ENCODE assay signal across 28 cellular contexts in the genomic region with DNA sequence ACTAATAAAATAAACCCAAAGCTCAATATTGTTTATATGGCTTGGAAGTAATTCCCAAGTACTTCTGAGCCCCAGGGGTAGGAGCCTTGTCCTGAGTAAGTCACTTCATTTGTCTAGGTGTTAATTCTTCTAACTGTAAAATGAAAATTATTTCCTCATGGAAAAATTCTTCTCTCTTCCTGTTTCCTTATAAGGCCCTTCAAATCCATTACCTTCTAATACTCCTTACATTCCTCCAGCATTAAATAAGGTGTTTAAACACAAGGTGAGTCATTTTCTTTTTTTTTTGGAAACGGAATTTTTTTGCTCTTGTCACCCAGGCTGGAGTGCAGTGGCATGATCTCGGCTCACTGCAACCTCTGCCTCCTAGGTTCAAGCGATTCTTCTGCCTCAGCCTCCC. TPM values are rescaled to one million over a fixed set of nuclear protein-coding genes. Genes with fewer than 3 reads are reported as not detected.
A peak's percentile ranks its signal among the peaks of the same experiment; 100 is the strongest.
DNase-seq lines count a peak whose midpoint lies in the region; ATAC-seq and TF ChIP-seq lines count a peak whose summit lies in the region.
"Had no signal": no experiment of that assay in that cellular context is flagged by ENCODE, and none has a peak within 500 bp of the region (broad histone marks: within the 10 kb centered on the region; RNA-seq: fewer than 3 reads in every experiment).

No MANE protein-coding gene starts in this region.

- H3K18ac ChIP-seq in mesendoderm (ENCODE audit: low read length), result no peak overlapping the region

- CTCF ChIA-PET in Calu3 (lab: Charles Lee) (no interaction called here), PC-3 (lab: Charles Lee) (no interaction called here)

- H3K23ac ChIP-seq in mesendoderm (ENCODE audit: low read length), result no peak overlapping the region

- H3K4me3 ChIP-seq in PC-3 (ENCODE audit: low read length), result no peak overlapping the region
- no peak overlapping the region for H3K4me3 ChIP-seq in epithelial cell of esophagus (ENCODE audit: low read length)
- no peak overlapping the region for H3K4me3 ChIP-seq in mesendoderm (ENCODE audit: low read length)
- H3K4me3 ChIP-seq in colonic mucosa, result no peak overlapping the region
- H3K4me3 ChIP-seq: Peyer's patch, SJCRH30 had no signal

- no peaks in the 10 kb centered on the region for H3K9me3 ChIP-seq in PC-3 (ENCODE audit: low read length)
- H3K9me3 ChIP-seq in colonic mucosa, result no peaks in the 10 kb centered on the region
- H3K9me3 ChIP-seq: BE2C, Peyer's patch, SJCRH30 had no signal

- no CpG with 5 or more reads among the region's 3 CpGs for WGBS in mesendoderm (ENCODE audit: extremely low coverage, insufficient coverage, low lambda C conversion rate)

- H4K5ac ChIP-seq in mesendoderm (ENCODE audit: low read length), result no peak overlapping the region

- peak overlapping the region; percentile 85 for H3K27ac Mint-ChIP-seq in Calu3 (ENCODE audit: unreplicated experiment)
- H3K27ac Mint-ChIP-seq: CD14-positive monocyte had no signal

- no peak overlapping the region for H3K4ac ChIP-seq in mesendoderm (ENCODE audit: low read depth, low read length)

- H3K4me1 Mint-ChIP-seq in Calu3 (ENCODE audit: low read depth, unreplicated experiment), result no peaks in the 10 kb centered on the region

- BruUV-seq in Calu3 (replicated peaks; lab: Mats Ljungman, UMichigan) (no TSS peak), PC-3 (replicated peaks; lab: Mats Ljungman, UMichigan) (no TSS peak)

- no peak overlapping the region for H2BK120ac ChIP-seq in mesendoderm (ENCODE audit: low read depth, low read length)

- no peaks in the 10 kb centered on the region for H3K79me1 ChIP-seq in mesendoderm (ENCODE audit: low read length)

- H3K9me2 ChIP-seq in PC-3 (replicated peaks; ENCODE audit: low read length), result no peaks in the 10 kb centered on the region

- H2AFZ ChIP-seq in PC-3 (ENCODE audit: low read length), result no peak overlapping the region

- no peak overlapping the region for H4K8ac ChIP-seq in mesendoderm (ENCODE audit: low read depth, low read length)

- intact Hi-C loops in Calu3 (cut with micrococcal nuclease; ENCODE audit: unreplicated experiment), result no loop called here
- intact Hi-C loops in PC-3 (cut with micrococcal nuclease), result no loop called here
- intact Hi-C loops in colonic mucosa (cut with DNase I), result no loop called here

- H3K4me1 ChIP-seq in PC-3 (ENCODE audit: insufficient read depth, low read length) (no peaks in the 10 kb centered on the region), mesendoderm (ENCODE audit: control insufficient read depth, low read depth, low read length) (peaks cover 4% of the 10 kb centered on the region), colonic mucosa (no peaks in the 10 kb centered on the region)
- H3K4me1 ChIP-seq: BE2C, Peyer's patch, SJCRH30 had no signal

- no peaks in the 10 kb centered on the region for H3K27me3 ChIP-seq in PC-3 (ENCODE audit: low read length)
- H3K27me3 ChIP-seq in mesendoderm (ENCODE audit: insufficient read depth, low read length, poor library complexity), result no peaks in the 10 kb centered on the region
- H3K27me3 ChIP-seq in colonic mucosa, result no peaks in the 10 kb centered on the region
- H3K27me3 ChIP-seq: BE2C had no signal

- TF ChIP-seq CTCF in Calu3 (IDR thresholded peaks at IDR 0.05; ENCODE audit: unreplicated experiment) (no peak), PC-3 (conservative IDR thresholded peaks at IDR 0.05; ENCODE audit: low read depth, low read length) (no peak), epithelial cell of esophagus (IDR thresholded peaks at IDR 0.05; ENCODE audit: insufficient read depth, low read depth, low read length, missing control alignments) (no peak), colonic mucosa (IDR thresholded peaks at IDR 0.05) (no peak)

- no peak overlapping the region for H2AK5ac ChIP-seq in mesendoderm (ENCODE audit: low read length)

- no peaks in the 10 kb centered on the region for H3K9me3 Mint-ChIP-seq in Calu3 (ENCODE audit: low read depth, unreplicated experiment)
- H3K9me3 Mint-ChIP-seq: CD14-positive monocyte had no signal

- no peaks in the 10 kb centered on the region for H3K36me3 ChIP-seq in PC-3 (ENCODE audit: low read depth, low read length)
- no peaks in the 10 kb centered on the region for H3K36me3 ChIP-seq in mesendoderm (ENCODE audit: control insufficient read depth, insufficient read depth, low read length)
- no peaks in the 10 kb centered on the region for H3K36me3 ChIP-seq in colonic mucosa
- H3K36me3 ChIP-seq: BE2C, Peyer's patch, SJCRH30 had no signal

- H3K79me2 ChIP-seq in PC-3 (ENCODE audit: low read length) (no peaks in the 10 kb centered on the region), mesendoderm (ENCODE audit: control insufficient read depth, insufficient read depth, low read length) (no peaks in the 10 kb centered on the region)

- H3K36me3 Mint-ChIP-seq in Calu3 (ENCODE audit: insufficient read depth, unreplicated experiment), result no peaks in the 10 kb centered on the region
- H3K36me3 Mint-ChIP-seq: CD14-positive monocyte had no signal

- no peak overlapping the region for H2BK15ac ChIP-seq in mesendoderm (replicated peaks; ENCODE audit: low read depth)

- POLR2A ChIA-PET in PC-3 (lab: Charles Lee; ENCODE audit: unreplicated experiment), result no interaction called here

- DNase-seq in Calu3 (no peak), PC-3 (peak; percentile 35), epithelial cell of esophagus (ENCODE audit: low read depth) (peak; percentile 35), mesendoderm (peak; percentile 76), anterior cingulate cortex (lab: John Stamatoyannopoulos, UW) (no peak), retina (no peak), colonic mucosa (no peak)
- DNase-seq: 8988T, ACHN, BE2C, DMS153, NCI-H1092 treated with DMSO at 0.1 percent for 48 hours, NCI-H1436, NCI-H187, NCI-H2081 treated with DMSO at 0.1 percent for 48 hours, NCI-H2171, NCI-H226, NCI-H510A, NCI-H69, Peyer's patch, SJCRH30 had no signal

- H3F3A ChIP-seq in PC-3 (ENCODE audit: low read length, unreplicated experiment), result no peaks in the 10 kb centered on the region

- no peaks in the 10 kb centered on the region for H3K27me3 Mint-ChIP-seq in Calu3 (ENCODE audit: unreplicated experiment)

- no peak overlapping the region for H3K56ac ChIP-seq in mesendoderm (ENCODE audit: low read length)

- H3K4me3 Mint-ChIP-seq in Calu3 (ENCODE audit: low read depth, unreplicated experiment), result no peak overlapping the region
- H3K4me3 Mint-ChIP-seq: CD14-positive monocyte had no signal

- H3K9ac ChIP-seq in PC-3 (ENCODE audit: low read length) (no peak overlapping the region), mesendoderm (ENCODE audit: low read length) (no peak overlapping the region), colonic mucosa (ENCODE audit: low read depth in 2 of 2, low read length in 2 of 2) (no peak overlapping the region)

- H2BK5ac ChIP-seq in mesendoderm (ENCODE audit: low read length), result no peak overlapping the region

- H3K4me2 ChIP-seq in PC-3 (ENCODE audit: low read length) (no peak overlapping the region), mesendoderm (ENCODE audit: low read length) (no peak overlapping the region)

- no peak for ATAC-seq in PC-3
- ATAC-seq: Right ventricle myocardium inferior, SK-N-SH treated with all-trans-retinoic acid at 6 μM for 48 hours had no signal

- H3K27ac ChIP-seq in PC-3 (ENCODE audit: low read length), result no peak overlapping the region
- no peak overlapping the region for H3K27ac ChIP-seq in mesendoderm (ENCODE audit: low read depth, low read length)
- no peak overlapping the region for H3K27ac ChIP-seq in colonic mucosa
- H3K27ac ChIP-seq: Peyer's patch, SJCRH30 had no signal

- H4K20me1 ChIP-seq in PC-3 (ENCODE audit: low read length), result no peaks in the 10 kb centered on the region

RNA-seq across cellular contexts. Expression of gene PRR18, which starts 41.9 kb away (rescaled TPM):
- total RNA-seq in Calu3 (2022), result 0.19 TPM in 1 of 2 replicates, not detected in the other
- not detected in 2 replicates for total RNA-seq in PC-3 (2014; rRNA removed)
- 0.35 TPM for polyA plus RNA-seq in mesendoderm (2013, experiment 1 of 2)
- polyA plus RNA-seq in mesendoderm (2013, experiment 2 of 2), result 0.32 TPM
- not detected for total RNA-seq in colonic mucosa
- total RNA-seq: Daoy, G401, H4, HT-29, Peyer's patch had no signal
- polyA plus RNA-seq: CD14-positive monocyte had no signal

Comparison
In these comparisons a context has a peak if more than half of its experiments do, and no peak if none do; other contexts are left out.
1. DNase-seq: peak in PC-3 (single experiment), epithelial cell of esophagus (single experiment) and mesendoderm (single experiment); none in Calu3 (single experiment), anterior cingulate cortex (0 of 58), retina (single experiment) and colonic mucosa (single experiment).